In the genomic region with DNA sequence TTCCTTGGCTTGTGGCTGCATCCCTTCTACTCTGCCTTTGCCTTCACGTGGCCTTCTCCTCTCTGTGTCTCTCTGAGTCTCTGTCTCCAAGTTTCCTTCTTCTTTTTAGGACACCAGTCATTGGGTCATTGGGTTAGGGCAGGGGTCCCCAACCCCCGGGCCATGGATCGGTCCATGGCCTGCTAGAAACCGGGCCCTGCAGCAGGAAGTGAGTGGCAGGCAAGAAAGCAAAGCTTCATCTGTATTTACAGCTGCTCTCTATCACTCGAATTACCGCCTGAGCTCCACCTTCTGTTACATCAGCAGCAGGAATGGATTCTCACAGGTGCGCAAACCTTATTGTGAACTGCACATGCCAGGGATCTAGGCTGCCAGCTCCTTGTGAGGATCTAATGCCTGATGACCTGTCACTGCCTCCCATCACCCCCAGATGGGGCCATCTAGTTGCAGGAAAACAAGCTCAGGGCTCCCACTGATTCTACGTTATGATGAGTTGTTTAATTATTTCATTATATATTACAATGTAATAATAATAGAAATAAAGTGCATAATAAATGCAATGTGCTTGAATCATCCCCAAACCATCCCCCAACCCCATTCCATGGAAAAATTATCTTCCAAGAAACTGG, we compare ENCODE assay signal across 21 cellular contexts. TPM values are rescaled to one million over a fixed set of nuclear protein-coding genes. Genes with fewer than 3 reads are reported as not detected.
DNase-seq lines count a peak whose midpoint lies in the region; ATAC-seq and TF ChIP-seq lines count a peak whose summit lies in the region.
"Had no signal": no experiment of that assay in that cellular context is flagged by ENCODE, and none has a peak within 500 bp of the region (broad histone marks: within the 10 kb centered on the region; RNA-seq: fewer than 3 reads in every experiment).

No MANE protein-coding gene starts in this region.

- H3K27me3 ChIP-seq in left ventricle myocardium inferior (ENCODE audit: low read depth) (peaks cover 17% of the 10 kb centered on the region), Peyer's patch (no peaks in the 10 kb centered on the region)

- DNase-seq in left ventricle myocardium inferior (no peak), cardiac septum (ENCODE audit: low spot score) (no peak), dermis blood vessel endothelial cell (peak; percentile 5), fibroblast of villous mesenchyme (ENCODE audit: low read depth) (no peak), Peyer's patch (no peak), NCI-H446 (lab: John Stamatoyannopoulos, UW) (no peak)
- no peak for DNase-seq in natural killer cell treated with Interleukin-12 subunit alpha and Interleukin-12 subunit beta and Interleukin-15 and Interleukin-18, amount 100 ng/mL, for 72 hours (ENCODE audit: low spot score)
- DNase-seq: DMS79; GM23248; KG1; NCI-H1092 treated with DMSO at 0.1 percent for 48 hours; NCI-H1436 treated with DMSO at 0.1 percent for 48 hours; NCI-H1930; NCI-H510A; NCI-H748 treated with DMSO at 0.1 percent for 48 hours; NK-92 treated with Interleukin-12 subunit alpha and Interleukin-12 subunit beta, amount 100 ng/mL, for 24 hours had no signal

- TF ChIP-seq CTCF in left ventricle myocardium inferior (IDR thresholded peaks at IDR 0.05; ENCODE audit: borderline replicate concordance) = peak; percentile 19
- TF ChIP-seq CTCF in fibroblast of villous mesenchyme (IDR thresholded peaks at IDR 0.05; ENCODE audit: insufficient read depth, low read depth, low read length) = peak; percentile 9
- TF ChIP-seq CTCF in Peyer's patch (IDR thresholded peaks at IDR 0.05) = no peak

- no peaks in the 10 kb centered on the region for H3K4me1 ChIP-seq in left ventricle myocardium inferior
- no peaks in the 10 kb centered on the region for H3K4me1 ChIP-seq in Peyer's patch

- no peak overlapping the region for H3K4me3 Mint-ChIP-seq in natural killer cell treated with Interleukin-12 subunit alpha and Interleukin-12 subunit beta and Interleukin-15 and Interleukin-18, amount 100 ng/mL, for 72 hours
- H3K4me3 Mint-ChIP-seq: B cell, CD14-positive monocyte had no signal

- intact Hi-C loops in left ventricle myocardium inferior (cut with micrococcal nuclease) = no loop called here
- intact Hi-C loops in cardiac septum (cut with DNase I) = no loop called here

- H3K9me3 ChIP-seq in left ventricle myocardium inferior (replicated peaks) = peaks cover 17% of the 10 kb centered on the region
- peaks cover 0 to 5% (median 0%) of the 10 kb centered on the region in 4 donors for H3K9me3 ChIP-seq in Peyer's patch

- no peak for TF ChIP-seq POLR2A in Peyer's patch (IDR thresholded peaks at IDR 0.05)

- no peak overlapping the region for H3K27ac Mint-ChIP-seq in natural killer cell treated with Interleukin-12 subunit alpha and Interleukin-12 subunit beta and Interleukin-15 and Interleukin-18, amount 100 ng/mL, for 72 hours
- H3K27ac Mint-ChIP-seq: B cell had no signal

- H3K36me3 ChIP-seq in left ventricle myocardium inferior (no peaks in the 10 kb centered on the region), Peyer's patch (no peaks in the 10 kb centered on the region)

- ATAC-seq in natural killer cell treated with Interleukin-12 subunit alpha and Interleukin-12 subunit beta and Interleukin-15 and Interleukin-18, amount 100 ng/mL, for 72 hours = no peak
- ATAC-seq in GM19397 (IDR thresholded peaks at IDR 0.05; ENCODE audit: unreplicated experiment) = no peak
- ATAC-seq: Right ventricle myocardium inferior had no signal

- H3K4me3 ChIP-seq in left ventricle myocardium inferior (no peak overlapping the region), fibroblast of villous mesenchyme (ENCODE audit: low read depth, low read length) (no peak overlapping the region), Peyer's patch (no peak overlapping the region)
- H3K4me3 ChIP-seq: GM23248 had no signal

- H3K27ac ChIP-seq in left ventricle myocardium inferior (replicated peaks) (no peak overlapping the region), Peyer's patch (no peak overlapping the region)
- H3K27ac ChIP-seq: GM23248 had no signal

- peaks cover 10 to 14% of the 10 kb centered on the region in 2 donors for H3K27me3 Mint-ChIP-seq in natural killer cell treated with Interleukin-12 subunit alpha and Interleukin-12 subunit beta and Interleukin-15 and Interleukin-18, amount 100 ng/mL, for 72 hours
- H3K27me3 Mint-ChIP-seq: B cell had no signal

- H3K4me1 Mint-ChIP-seq in natural killer cell treated with Interleukin-12 subunit alpha and Interleukin-12 subunit beta and Interleukin-15 and Interleukin-18, amount 100 ng/mL, for 72 hours (ENCODE audit: low read depth in 2 of 2) = no peaks in the 10 kb centered on the region
- H3K4me1 Mint-ChIP-seq: B cell had no signal

- no peaks in the 10 kb centered on the region for H3K9me3 Mint-ChIP-seq in natural killer cell treated with Interleukin-12 subunit alpha and Interleukin-12 subunit beta and Interleukin-15 and Interleukin-18, amount 100 ng/mL, for 72 hours

- no peaks in the 10 kb centered on the region for H3K36me3 Mint-ChIP-seq in natural killer cell treated with Interleukin-12 subunit alpha and Interleukin-12 subunit beta and Interleukin-15 and Interleukin-18, amount 100 ng/mL, for 72 hours
- H3K36me3 Mint-ChIP-seq: CD14-positive monocyte had no signal

RNA-seq across cellular contexts. Expression of a gene that starts 47.9 kb away (rescaled TPM):
- 16.8 TPM for total RNA-seq in left ventricle myocardium inferior
- total RNA-seq in cardiac septum = 31.2 TPM
- total RNA-seq in dermis blood vessel endothelial cell = 120 and 124 TPM in 2 replicates
- total RNA-seq in fibroblast of villous mesenchyme = 87.9 and 99.7 TPM in 2 replicates
- 1 to 10 TPM in 1 of 2 donors, under 1 TPM in 1; 0.28 to 1.3 TPM for total RNA-seq in natural killer cell treated with Interleukin-12 subunit alpha and Interleukin-12 subunit beta and Interleukin-15 and Interleukin-18, amount 100 ng/mL, for 72 hours
- total RNA-seq in Peyer's patch = 100 to 1,000 TPM in 2 of 4 donors, 10 to 100 TPM in 2; 42.0 to 117 (median 92.2) TPM
- total RNA-seq: B cell, OCI-LY7 had no signal

Comparison
In these comparisons a context has a peak if more than half of its experiments do, and no peak if none do; other contexts are left out.
1. CTCF ChIP-seq: peak in left ventricle myocardium inferior (single experiment) and fibroblast of villous mesenchyme (single experiment); none in Peyer's patch (0 of 6).